16 cellular contexts compared by ENCODE assay signal in the genomic region with DNA sequence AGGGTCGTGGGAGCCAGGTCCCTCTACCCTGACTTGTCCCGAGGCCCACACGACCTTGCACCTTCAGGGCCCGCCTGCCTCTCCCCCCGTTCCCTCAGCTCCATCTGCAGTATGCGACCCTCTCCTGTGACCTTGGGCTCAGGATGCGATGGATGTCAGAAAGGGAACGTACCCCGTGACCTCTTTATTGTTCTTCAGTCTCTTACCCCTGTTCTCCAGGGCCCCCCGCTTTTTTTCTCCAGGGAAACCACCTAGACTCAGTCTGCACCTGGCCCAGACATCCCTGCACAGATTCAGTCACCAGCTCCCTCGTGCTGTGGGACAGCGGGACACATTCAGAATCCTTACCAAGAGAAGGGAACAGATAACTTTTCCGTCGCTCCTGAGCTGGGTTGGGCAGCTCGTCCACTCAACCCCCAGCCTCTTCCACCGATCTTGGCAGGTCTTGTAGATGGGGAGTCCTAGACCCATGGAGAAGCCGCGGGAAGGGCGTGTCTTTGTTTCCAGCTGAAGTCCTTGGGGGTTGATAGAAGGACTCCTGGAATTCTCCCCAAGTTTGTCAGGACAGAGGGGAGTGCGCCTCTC. TPM values are rescaled to one million over a fixed set of nuclear protein-coding genes. Genes with fewer than 3 reads are reported as not detected.
DNase-seq lines count a peak whose midpoint lies in the region; ATAC-seq and TF ChIP-seq lines count a peak whose summit lies in the region.
"Had no signal": no experiment of that assay in that cellular context is flagged by ENCODE, and none has a peak within 500 bp of the region (broad histone marks: within the 10 kb centered on the region; RNA-seq: fewer than 3 reads in every experiment).

No MANE protein-coding gene starts in this region.

- H3K9me3 ChIP-seq in BE2C, result no peaks in the 10 kb centered on the region
- H3K9me3 ChIP-seq in HUES48 (ENCODE audit: control insufficient read depth, insufficient read depth, low read length), result no peaks in the 10 kb centered on the region
- no peaks in the 10 kb centered on the region for H3K9me3 ChIP-seq in iPS-15b (ENCODE audit: control insufficient read depth, insufficient read depth, low read length)
- H3K9me3 ChIP-seq in neuronal stem cell (replicated peaks in 1 of 2; ENCODE audit: control insufficient read depth in 2 of 2, insufficient read depth in 1 of 2, low read depth in 1 of 2, low read length in 2 of 2), result peaks cover 17 to 28% of the 10 kb centered on the region in 2 donors
- H3K9me3 ChIP-seq: SJCRH30 had no signal

- H3K23ac ChIP-seq in neuronal stem cell (ENCODE audit: low read depth, low read length, poor library complexity), result peak overlapping the region; percentile 45

- peak overlapping the region; percentile 91 for H2AFZ ChIP-seq in neuronal stem cell (ENCODE audit: low read length)

- H3K4me3 ChIP-seq in BE2C (ENCODE audit: low read depth, low read length), result peak overlapping the region; percentile 100
- peak overlapping the region; percentile 68 for H3K4me3 ChIP-seq in HUES48 (ENCODE audit: low read depth, low read length)
- peak overlapping the region; percentile 56 for H3K4me3 ChIP-seq in iPS-15b (ENCODE audit: low read depth, low read length)
- H3K4me3 ChIP-seq in neuronal stem cell (ENCODE audit: low read length in 2 of 2), result peak overlapping the region in 1 of 2 donors; percentile 73
- H3K4me3 ChIP-seq: SJCRH30 had no signal

- H2BK5ac ChIP-seq in neuronal stem cell (ENCODE audit: low read length), result peak overlapping the region; percentile 56

- no peak overlapping the region for H4K8ac ChIP-seq in neuronal stem cell (ENCODE audit: low read depth, low read length)

- H3K79me1 ChIP-seq in neuronal stem cell (ENCODE audit: low read depth, low read length), result peaks cover 2% of the 10 kb centered on the region

- WGBS in neuronal stem cell (ENCODE audit: extremely low coverage in 2 of 2, insufficient read length in 2 of 2, insufficient replicate concordance in 1 of 2), 2 donors, result no CpG with 5 or more reads among the region's 20 CpGs

- DNase-seq in BE2C (no peak), neuronal stem cell (ENCODE audit: low spot score) (no peak), NCI-H524 treated with DMSO at 0.1 percent for 48 hours (lab: John Stamatoyannopoulos, UW) (no peak)
- no peak for DNase-seq in activated CD4-positive, alpha-beta T cell treated with anti-CD3 and anti-CD28 coated beads, Interleukin-2, amount 50 U/mL, for 48 hours
- DNase-seq: AML-193; Calu3; CD4-positive, CD25-positive, alpha-beta regulatory T cell; IMR-90; NCI-H1417 treated with DMSO at 0.1 percent for 48 hours; NCI-H2081; NCI-H526; SJCRH30 had no signal

- H3K14ac ChIP-seq in neuronal stem cell (ENCODE audit: low read length), result peak overlapping the region; percentile 25

- H3K4me1 ChIP-seq in BE2C (peaks cover 4% of the 10 kb centered on the region), HUES48 (ENCODE audit: control insufficient read depth, insufficient read depth, low read length) (peaks cover 13% of the 10 kb centered on the region), iPS-15b (ENCODE audit: control insufficient read depth, insufficient read depth, low read length) (peaks cover 6% of the 10 kb centered on the region), neuronal stem cell (ENCODE audit: control insufficient read depth in 2 of 2, insufficient read depth in 1 of 2, low read depth in 1 of 2, low read length in 2 of 2) (peaks cover 7 to 12% of the 10 kb centered on the region in 2 donors)
- H3K4me1 ChIP-seq: SJCRH30 had no signal

- peak overlapping the region; percentile 40 for H2AK5ac ChIP-seq in neuronal stem cell (ENCODE audit: low read depth, low read length)

- no peak overlapping the region for H3K9ac ChIP-seq in HUES48 (ENCODE audit: low read depth, low read length)
- H3K9ac ChIP-seq in iPS-15b (ENCODE audit: low read depth, low read length), result no peak overlapping the region
- H3K9ac ChIP-seq in neuronal stem cell (ENCODE audit: low read depth, low read length, poor library complexity), result peak overlapping the region; percentile 50

- H2BK15ac ChIP-seq in neuronal stem cell (ENCODE audit: low read length), result no peak overlapping the region

- no peak overlapping the region for H4K91ac ChIP-seq in neuronal stem cell (ENCODE audit: low read depth, low read length, poor library complexity)

- no peak for ATAC-seq in HG02798 (IDR thresholded peaks at IDR 0.05; ENCODE audit: poor library complexity, unreplicated experiment)

- H3K27ac ChIP-seq in HUES48 (ENCODE audit: low read depth, low read length) (no peak overlapping the region), neuronal stem cell (replicated peaks; ENCODE audit: low read length) (no peak overlapping the region)
- H3K27ac ChIP-seq: RWPE1, SJCRH30 had no signal

- no peak overlapping the region for H3K4ac ChIP-seq in neuronal stem cell (ENCODE audit: low read length)

- peak overlapping the region; percentile 84 for H3K18ac ChIP-seq in neuronal stem cell (ENCODE audit: low read length)

- H3K4me2 ChIP-seq in neuronal stem cell (ENCODE audit: insufficient read depth, low read length, poor library complexity, severe bottlenecking), result no peak overlapping the region

- no peak overlapping the region for H2BK12ac ChIP-seq in neuronal stem cell (ENCODE audit: low read length)

- no peaks in the 10 kb centered on the region for H3K27me3 ChIP-seq in BE2C
- H3K27me3 ChIP-seq in HUES48 (ENCODE audit: control insufficient read depth, insufficient read depth, low read length), result peaks cover 90% of the 10 kb centered on the region
- H3K27me3 ChIP-seq in iPS-15b (ENCODE audit: control insufficient read depth, insufficient read depth, low read length), result peaks cover 89% of the 10 kb centered on the region
- peaks cover 46 to 93% (median 73%) of the 10 kb centered on the region in 3 experiments for H3K27me3 ChIP-seq in neuronal stem cell (ENCODE audit: control insufficient read depth in 3 of 3, insufficient read depth in 3 of 3, low read depth in 1 of 3, low read length in 3 of 3)
- H3K27me3 ChIP-seq: SJCRH30 had no signal

- no peak for TF ChIP-seq CTCF in BE2C (IDR thresholded peaks at IDR 0.05; ENCODE audit: low read depth, low read length)

- H3K36me3 ChIP-seq in BE2C, result peaks cover 33% of the 10 kb centered on the region
- H3K36me3 ChIP-seq in HUES48 (ENCODE audit: control insufficient read depth, insufficient read depth, low read length), result no peaks in the 10 kb centered on the region
- no peaks in the 10 kb centered on the region for H3K36me3 ChIP-seq in iPS-15b (ENCODE audit: control insufficient read depth, insufficient read depth, low read length)
- H3K36me3 ChIP-seq in neuronal stem cell (replicated peaks in 1 of 2; ENCODE audit: control insufficient read depth in 2 of 2, insufficient read depth in 2 of 2, low read length in 2 of 2), result no peaks in the 10 kb centered on the region
- H3K36me3 ChIP-seq: SJCRH30 had no signal

- H2BK120ac ChIP-seq in neuronal stem cell (ENCODE audit: low read depth, low read length), result no peak overlapping the region

RNA-seq across cellular contexts. Expression of gene PHOX2A, which starts 1.3 kb away (rescaled TPM):
- polyA plus RNA-seq in BE2C (2012; ENCODE audit: insufficient read depth, insufficient read length, low read depth), result 419 TPM
- 0.10 TPM for polyA plus RNA-seq in neuronal stem cell (2013, experiment 1 of 2)
- 0.18 TPM for polyA plus RNA-seq in neuronal stem cell (2013, experiment 2 of 2)
- polyA plus RNA-seq: CD4-positive, CD25-positive, alpha-beta regulatory T cell; IMR-90 had no signal

RNA-seq across cellular contexts. Expression of gene INPPL1, which starts 20.8 kb away (rescaled TPM):
- polyA plus RNA-seq in BE2C (2012; ENCODE audit: insufficient read depth, insufficient read length, low read depth), result 271 TPM
- polyA plus RNA-seq in neuronal stem cell (2013, experiment 1 of 2), result 73.7 TPM
- 71.0 TPM for polyA plus RNA-seq in neuronal stem cell (2013, experiment 2 of 2)

RNA-seq across cellular contexts. Expression of gene FOLR2, which starts 28.7 kb away (rescaled TPM):
- not detected for polyA plus RNA-seq in BE2C (2012; ENCODE audit: insufficient read depth, insufficient read length, low read depth)
- polyA plus RNA-seq in neuronal stem cell (2013, experiment 1 of 2), result not detected
- not detected for polyA plus RNA-seq in neuronal stem cell (2013, experiment 2 of 2)
- polyA plus RNA-seq: IMR-90 had no signal

RNA-seq across cellular contexts. Expression of gene FOLR1, which starts 53.4 kb away (rescaled TPM):
- not detected for polyA plus RNA-seq in BE2C (2012; ENCODE audit: insufficient read depth, insufficient read length, low read depth)
- polyA plus RNA-seq in neuronal stem cell (2013, experiment 1 of 2), result 10.5 TPM
- 11.0 TPM for polyA plus RNA-seq in neuronal stem cell (2013, experiment 2 of 2)
- polyA plus RNA-seq: CD4-positive, CD25-positive, alpha-beta regulatory T cell had no signal
